1 cellular context compared by ENCODE assay signal in the genomic region with DNA sequence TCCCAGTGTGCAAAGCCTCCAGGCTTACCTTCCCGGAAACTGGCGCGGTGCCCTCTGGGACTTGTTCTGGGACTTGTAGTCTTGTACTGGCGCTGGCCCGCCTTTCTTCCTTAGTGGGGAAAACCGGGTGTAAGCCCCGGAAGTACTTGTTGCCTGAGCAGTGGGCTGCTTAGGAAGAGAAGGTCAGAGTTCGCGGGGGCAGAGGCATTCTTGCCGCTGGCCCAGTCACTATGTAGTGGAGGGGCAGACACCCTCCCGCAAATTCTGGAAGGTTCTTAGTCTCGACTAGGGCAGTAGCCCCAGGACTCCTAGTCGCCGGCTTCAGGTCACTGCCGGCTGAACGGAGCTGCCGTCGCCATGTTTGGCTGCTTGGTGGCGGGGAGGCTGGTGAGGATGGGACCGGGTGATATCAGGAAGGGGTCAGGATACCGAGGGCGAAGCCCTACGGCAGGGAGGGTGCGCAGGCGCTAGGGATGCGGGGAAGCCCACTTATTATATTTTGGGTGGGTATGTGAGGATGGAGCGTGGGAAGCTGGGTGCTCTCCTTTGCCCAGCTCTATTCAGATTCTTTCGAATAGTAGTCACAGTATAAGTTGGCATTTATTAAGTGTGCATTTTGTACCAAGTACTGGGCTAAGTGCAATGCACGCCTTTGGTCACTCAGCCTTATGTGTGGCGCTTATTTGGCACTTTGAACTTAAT.
TF ChIP-seq lines count a peak whose summit lies in the region.

A gene with protein sequence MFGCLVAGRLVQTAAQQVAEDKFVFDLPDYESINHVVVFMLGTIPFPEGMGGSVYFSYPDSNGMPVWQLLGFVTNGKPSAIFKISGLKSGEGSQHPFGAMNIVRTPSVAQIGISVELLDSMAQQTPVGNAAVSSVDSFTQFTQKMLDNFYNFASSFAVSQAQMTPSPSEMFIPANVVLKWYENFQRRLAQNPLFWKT (plus strand): TSS at position 149 of the 702 bp plus-strand sequence. CDS start 209 bp downstream, at position 358.

TF ChIP-seq in HEK293, 187 proteins besides CTCF, POLR2A, EP300 and RAD21 (continued from another document and continues in another):
- TF ChIP-seq, protein P1, sequence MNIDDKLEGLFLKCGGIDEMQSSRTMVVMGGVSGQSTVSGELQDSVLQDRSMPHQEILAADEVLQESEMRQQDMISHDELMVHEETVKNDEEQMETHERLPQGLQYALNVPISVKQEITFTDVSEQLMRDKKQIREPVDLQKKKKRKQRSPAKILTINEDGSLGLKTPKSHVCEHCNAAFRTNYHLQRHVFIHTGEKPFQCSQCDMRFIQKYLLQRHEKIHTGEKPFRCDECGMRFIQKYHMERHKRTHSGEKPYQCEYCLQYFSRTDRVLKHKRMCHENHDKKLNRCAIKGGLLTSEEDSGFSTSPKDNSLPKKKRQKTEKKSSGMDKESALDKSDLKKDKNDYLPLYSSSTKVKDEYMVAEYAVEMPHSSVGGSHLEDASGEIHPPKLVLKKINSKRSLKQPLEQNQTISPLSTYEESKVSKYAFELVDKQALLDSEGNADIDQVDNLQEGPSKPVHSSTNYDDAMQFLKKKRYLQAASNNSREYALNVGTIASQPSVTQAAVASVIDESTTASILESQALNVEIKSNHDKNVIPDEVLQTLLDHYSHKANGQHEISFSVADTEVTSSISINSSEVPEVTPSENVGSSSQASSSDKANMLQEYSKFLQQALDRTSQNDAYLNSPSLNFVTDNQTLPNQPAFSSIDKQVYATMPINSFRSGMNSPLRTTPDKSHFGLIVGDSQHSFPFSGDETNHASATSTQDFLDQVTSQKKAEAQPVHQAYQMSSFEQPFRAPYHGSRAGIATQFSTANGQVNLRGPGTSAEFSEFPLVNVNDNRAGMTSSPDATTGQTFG (tag by site-specific recombination; IDR thresholded peaks at IDR 0.05; ENCODE audit: borderline replicate concordance) = no peak
- no peak for TF ChIP-seq PRDM1 (tag by site-specific recombination; IDR thresholded peaks at IDR 0.05)
- TF ChIP-seq ZNF596 (tag by site-specific recombination; IDR thresholded peaks at IDR 0.05) = no peak
- TF ChIP-seq SCRT1 (tag by site-specific recombination; IDR thresholded peaks at IDR 0.05; ENCODE audit: borderline replicate concordance) = peak; percentile 88
- TF ChIP-seq ZNF785 (tag by site-specific recombination; IDR thresholded peaks at IDR 0.05) = no peak
- no peak for TF ChIP-seq REST (tag by site-specific recombination; IDR thresholded peaks at IDR 0.05)
- TF ChIP-seq ZNF10 (tag by site-specific recombination; IDR thresholded peaks at IDR 0.05) = no peak; the same call in 1 of the 2 replicates
- TF ChIP-seq ZNF747 (tag by site-specific recombination; IDR thresholded peaks at IDR 0.05) = no peak
- TF ChIP-seq, protein P2, sequence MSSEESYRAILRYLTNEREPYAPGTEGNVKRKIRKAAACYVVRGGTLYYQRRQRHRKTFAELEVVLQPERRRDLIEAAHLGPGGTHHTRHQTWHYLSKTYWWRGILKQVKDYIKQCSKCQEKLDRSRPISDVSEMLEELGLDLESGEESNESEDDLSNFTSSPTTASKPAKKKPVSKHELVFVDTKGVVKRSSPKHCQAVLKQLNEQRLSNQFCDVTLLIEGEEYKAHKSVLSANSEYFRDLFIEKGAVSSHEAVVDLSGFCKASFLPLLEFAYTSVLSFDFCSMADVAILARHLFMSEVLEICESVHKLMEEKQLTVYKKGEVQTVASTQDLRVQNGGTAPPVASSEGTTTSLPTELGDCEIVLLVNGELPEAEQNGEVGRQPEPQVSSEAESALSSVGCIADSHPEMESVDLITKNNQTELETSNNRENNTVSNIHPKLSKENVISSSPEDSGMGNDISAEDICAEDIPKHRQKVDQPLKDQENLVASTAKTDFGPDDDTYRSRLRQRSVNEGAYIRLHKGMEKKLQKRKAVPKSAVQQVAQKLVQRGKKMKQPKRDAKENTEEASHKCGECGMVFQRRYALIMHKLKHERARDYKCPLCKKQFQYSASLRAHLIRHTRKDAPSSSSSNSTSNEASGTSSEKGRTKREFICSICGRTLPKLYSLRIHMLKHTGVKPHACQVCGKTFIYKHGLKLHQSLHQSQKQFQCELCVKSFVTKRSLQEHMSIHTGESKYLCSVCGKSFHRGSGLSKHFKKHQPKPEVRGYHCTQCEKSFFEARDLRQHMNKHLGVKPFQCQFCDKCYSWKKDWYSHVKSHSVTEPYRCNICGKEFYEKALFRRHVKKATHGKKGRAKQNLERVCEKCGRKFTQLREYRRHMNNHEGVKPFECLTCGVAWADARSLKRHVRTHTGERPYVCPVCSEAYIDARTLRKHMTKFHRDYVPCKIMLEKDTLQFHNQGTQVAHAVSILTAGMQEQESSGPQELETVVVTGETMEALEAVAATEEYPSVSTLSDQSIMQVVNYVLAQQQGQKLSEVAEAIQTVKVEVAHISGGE (tag by site-specific recombination; conservative IDR thresholded peaks at IDR 0.05; ENCODE audit: low read depth) = peak; percentile 94
- no peak for TF ChIP-seq FEZF1 (tag by site-specific recombination; IDR thresholded peaks at IDR 0.05)
- TF ChIP-seq, protein P3, sequence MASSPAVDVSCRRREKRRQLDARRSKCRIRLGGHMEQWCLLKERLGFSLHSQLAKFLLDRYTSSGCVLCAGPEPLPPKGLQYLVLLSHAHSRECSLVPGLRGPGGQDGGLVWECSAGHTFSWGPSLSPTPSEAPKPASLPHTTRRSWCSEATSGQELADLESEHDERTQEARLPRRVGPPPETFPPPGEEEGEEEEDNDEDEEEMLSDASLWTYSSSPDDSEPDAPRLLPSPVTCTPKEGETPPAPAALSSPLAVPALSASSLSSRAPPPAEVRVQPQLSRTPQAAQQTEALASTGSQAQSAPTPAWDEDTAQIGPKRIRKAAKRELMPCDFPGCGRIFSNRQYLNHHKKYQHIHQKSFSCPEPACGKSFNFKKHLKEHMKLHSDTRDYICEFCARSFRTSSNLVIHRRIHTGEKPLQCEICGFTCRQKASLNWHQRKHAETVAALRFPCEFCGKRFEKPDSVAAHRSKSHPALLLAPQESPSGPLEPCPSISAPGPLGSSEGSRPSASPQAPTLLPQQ (tag by site-specific recombination; IDR thresholded peaks at IDR 0.05) = peak; percentile 61
- TF ChIP-seq ZNF624 (tag by site-specific recombination; IDR thresholded peaks at IDR 0.05) = no peak
- peak; percentile 56 for TF ChIP-seq ZEB2 (tag by site-specific recombination; IDR thresholded peaks at IDR 0.05)
- no peak for TF ChIP-seq ZNF626 (tag by site-specific recombination; IDR thresholded peaks at IDR 0.05)
- peak; percentile 97 for TF ChIP-seq SCRT2 (tag by site-specific recombination; IDR thresholded peaks at IDR 0.05)
- 0 out of 2 replicates have a peak, but pooled peaks have one; percentile 43 for TF ChIP-seq ZBTB7A (tag by site-specific recombination; IDR thresholded peaks at IDR 0.05; ENCODE audit: low read depth)
- TF ChIP-seq ZNF174 (tag by site-specific recombination; IDR thresholded peaks at IDR 0.05) = no peak
- TF ChIP-seq ZNF133 (tag by site-specific recombination; IDR thresholded peaks at IDR 0.05) = no peak
- no peak for TF ChIP-seq ZNF311 (tag by site-specific recombination; IDR thresholded peaks at IDR 0.05; ENCODE audit: borderline replicate concordance)
- TF ChIP-seq GFI1B (tag by site-specific recombination; IDR thresholded peaks at IDR 0.05) = no peak
- TF ChIP-seq ZNF184 (tag by site-specific recombination; IDR thresholded peaks at IDR 0.05) = no peak
- no peak for TF ChIP-seq WT1 (tag by site-specific recombination; IDR thresholded peaks at IDR 0.05)
- TF ChIP-seq, protein P4, sequence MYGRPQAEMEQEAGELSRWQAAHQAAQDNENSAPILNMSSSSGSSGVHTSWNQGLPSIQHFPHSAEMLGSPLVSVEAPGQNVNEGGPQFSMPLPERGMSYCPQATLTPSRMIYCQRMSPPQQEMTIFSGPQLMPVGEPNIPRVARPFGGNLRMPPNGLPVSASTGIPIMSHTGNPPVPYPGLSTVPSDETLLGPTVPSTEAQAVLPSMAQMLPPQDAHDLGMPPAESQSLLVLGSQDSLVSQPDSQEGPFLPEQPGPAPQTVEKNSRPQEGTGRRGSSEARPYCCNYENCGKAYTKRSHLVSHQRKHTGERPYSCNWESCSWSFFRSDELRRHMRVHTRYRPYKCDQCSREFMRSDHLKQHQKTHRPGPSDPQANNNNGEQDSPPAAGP (tag by site-specific recombination; IDR thresholded peaks at IDR 0.05) = no peak
- peak; percentile 39; the same call in 1 of the 2 replicates for TF ChIP-seq ZNF449 (tag by site-specific recombination; IDR thresholded peaks at IDR 0.05)
- TF ChIP-seq KLF1 (tag by site-specific recombination; IDR thresholded peaks at IDR 0.05) = no peak
- no peak for TF ChIP-seq ZNF114 (tag by site-specific recombination; IDR thresholded peaks at IDR 0.05)
- no peak for TF ChIP-seq ZNF621 (tag by site-specific recombination; IDR thresholded peaks at IDR 0.05)
- TF ChIP-seq ZFHX2 (tag by site-specific recombination; conservative IDR thresholded peaks at IDR 0.05) = peak; percentile 64
- TF ChIP-seq SP3 (tag by site-specific recombination; IDR thresholded peaks at IDR 0.05) = peak; percentile 80
- peak; percentile 27; the same call in 1 of the 2 replicates for TF ChIP-seq BCL11A (tag by site-specific recombination; IDR thresholded peaks at IDR 0.05; ENCODE audit: low read depth)
- TF ChIP-seq MYNN (tag by site-specific recombination; IDR thresholded peaks at IDR 0.05; ENCODE audit: borderline replicate concordance) = no peak
- TF ChIP-seq ZNF600 (tag by site-specific recombination; IDR thresholded peaks at IDR 0.05) = peak; percentile 74; the same call in 1 of the 2 replicates
- no peak for TF ChIP-seq HOXA7 (CRISPR knock-in tag; IDR thresholded peaks at IDR 0.05; ENCODE audit: borderline replicate concordance)
- TF ChIP-seq ZNF560 (tag by site-specific recombination; IDR thresholded peaks at IDR 0.05; ENCODE audit: borderline replicate concordance) = no peak
- TF ChIP-seq ZSCAN30 (tag by site-specific recombination; IDR thresholded peaks at IDR 0.05) = no peak
- no peak for TF ChIP-seq ZNF221 (tag by site-specific recombination; IDR thresholded peaks at IDR 0.05; ENCODE audit: borderline replicate concordance)
- TF ChIP-seq ZNF24 (tag by site-specific recombination; IDR thresholded peaks at IDR 0.05) = peak; percentile 39; the same call in 1 of the 2 replicates
- TF ChIP-seq ZNF112 (tag by site-specific recombination; IDR thresholded peaks at IDR 0.05) = no peak
- peak; percentile 76 for TF ChIP-seq YY1 (tag by site-specific recombination; IDR thresholded peaks at IDR 0.05)
- peak; percentile 99 for TF ChIP-seq ZNF518A (tag by site-specific recombination; conservative IDR thresholded peaks at IDR 0.05; ENCODE audit: low read depth)
